Comparison of ENCODE assay signal across 8 cellular contexts in genomic region chr10:32139223-32140073, GRCh38.
A peak's percentile ranks its signal among the peaks of the same experiment; 100 is the strongest.
DNase-seq lines count a peak whose midpoint lies in the region; ATAC-seq and TF ChIP-seq lines count a peak whose summit lies in the region.

No MANE protein-coding gene starts in this region.

- H3K27me3 Mint-ChIP-seq in naive thymus-derived CD4-positive, alpha-beta T cell = no peaks in the 10 kb centered on the region

- peak overlapping the region; percentile 13 for H3K9ac ChIP-seq in fibroblast of lung (ENCODE audit: insufficient read depth, low read length)

- peak overlapping the region in 1 of 10 donors; percentile 36 for H3K4me3 Mint-ChIP-seq in naive thymus-derived CD4-positive, alpha-beta T cell

- no peaks in the 10 kb centered on the region for H3K9me3 ChIP-seq in fibroblast of lung (ENCODE audit: control insufficient read depth, insufficient read depth, low read depth, low read length)
- no peaks in the 10 kb centered on the region for H3K9me3 ChIP-seq in naive thymus-derived CD4-positive, alpha-beta T cell (ENCODE audit: control insufficient read depth in 2 of 3, low read length in 3 of 3)

- H3K9me3 Mint-ChIP-seq in naive thymus-derived CD4-positive, alpha-beta T cell = no peaks in the 10 kb centered on the region

- no peaks in the 10 kb centered on the region for H3K36me3 Mint-ChIP-seq in naive thymus-derived CD4-positive, alpha-beta T cell

- POLR2A ChIA-PET in naive thymus-derived CD4-positive, alpha-beta T cell (lab: Charles Lee) = no interaction called here

- peak overlapping the region; percentile 61 for H2AFZ ChIP-seq in fibroblast of lung (ENCODE audit: low read length)

- H3K4me1 ChIP-seq in fibroblast of lung (ENCODE audit: control insufficient read depth, extremely low read depth, insufficient read depth, low read length) = peaks cover 6% of the 10 kb centered on the region
- no peaks in the 10 kb centered on the region for H3K4me1 ChIP-seq in naive thymus-derived CD4-positive, alpha-beta T cell (ENCODE audit: control insufficient read depth in 2 of 2, insufficient read depth in 2 of 2, low read length in 2 of 2)

- H3K36me3 ChIP-seq in fibroblast of lung (ENCODE audit: control insufficient read depth, insufficient read depth, low read length) = no peaks in the 10 kb centered on the region
- H3K36me3 ChIP-seq in naive thymus-derived CD4-positive, alpha-beta T cell (ENCODE audit: control insufficient read depth in 2 of 3, insufficient read depth in 3 of 3, low read length in 3 of 3) = no peaks in the 10 kb centered on the region

- ATAC-seq in SK-N-SH treated with all-trans-retinoic acid at 6 μM for 48 hours (peak; percentile 99), HG03108 (IDR thresholded peaks at IDR 0.05; ENCODE audit: unreplicated experiment) (no peak)
- peak; percentile 88 for ATAC-seq in naive thymus-derived CD4-positive, alpha-beta T cell

- peak; percentile 99 for DNase-seq in A172 (ENCODE audit: low spot score)
- DNase-seq in HCEC 1CT = peak; percentile 97
- peak; percentile 96 for DNase-seq in fibroblast of lung (ENCODE audit: low read depth in 2 of 2)
- peak in 1 of 9 donors; percentile 29 for DNase-seq in naive thymus-derived CD4-positive, alpha-beta T cell
- no peak for DNase-seq in stimulated activated naive CD4-positive, alpha-beta T cell (lab: John Stamatoyannopoulos, UW)
- no peak for DNase-seq in NCI-H2227 (lab: John Stamatoyannopoulos, UW; ENCODE audit: unreplicated experiment)

- intact Hi-C loops in naive thymus-derived CD4-positive, alpha-beta T cell (cut with micrococcal nuclease) = no loop called here

- no peak for TF ChIP-seq CTCF in fibroblast of lung (conservative IDR thresholded peaks at IDR 0.05 in 1 of 2, IDR thresholded peaks at IDR 0.05 in 1 of 2; ENCODE audit: low read depth in 1 of 2, low read length in 2 of 2)

- H3K4me2 ChIP-seq in fibroblast of lung (ENCODE audit: extremely low read depth, insufficient read depth, low read length) = peak overlapping the region; percentile 56

- peak overlapping the region; percentile 88 for H3K27ac ChIP-seq in fibroblast of lung (ENCODE audit: insufficient read depth, low read length)
- no peak overlapping the region for H3K27ac ChIP-seq in naive thymus-derived CD4-positive, alpha-beta T cell (ENCODE audit: low read depth, low read length)

- no peaks in the 10 kb centered on the region for H3K27me3 ChIP-seq in fibroblast of lung (ENCODE audit: control insufficient read depth, insufficient read depth, low read length)
- H3K27me3 ChIP-seq in naive thymus-derived CD4-positive, alpha-beta T cell (ENCODE audit: control insufficient read depth in 2 of 2, insufficient read depth in 2 of 2, low read length in 2 of 2) = no peaks in the 10 kb centered on the region

- CTCF ChIA-PET in naive thymus-derived CD4-positive, alpha-beta T cell (lab: Charles Lee) = no interaction called here

- no peak overlapping the region for H3K4me3 ChIP-seq in fibroblast of lung (replicated peaks in 1 of 4; ENCODE audit: control extremely low read depth in 1 of 4, insufficient read depth in 1 of 4, low read depth in 3 of 4, low read length in 4 of 4)
- H3K4me3 ChIP-seq in naive thymus-derived CD4-positive, alpha-beta T cell (ENCODE audit: low read length) = no peak overlapping the region

- H3K27ac Mint-ChIP-seq in naive thymus-derived CD4-positive, alpha-beta T cell = no peak overlapping the region

- no peaks in the 10 kb centered on the region for H3K79me2 ChIP-seq in fibroblast of lung (ENCODE audit: control insufficient read depth, insufficient read depth, low read length)

- no peaks in the 10 kb centered on the region for H4K20me1 ChIP-seq in fibroblast of lung (ENCODE audit: control insufficient read depth, extremely low read depth, insufficient read depth, low read length)

- H3K4me1 Mint-ChIP-seq in naive thymus-derived CD4-positive, alpha-beta T cell = peaks cover 0 to 6% (median 0%) of the 10 kb centered on the region in 7 donors

TF ChIP-seq in SK-N-SH treated with all-trans-retinoic acid at 6 μM for 48 hours, 23 proteins besides CTCF, POLR2A, EP300 and RAD21:
- TF ChIP-seq SNAI2 (CRISPR knock-in tag; IDR thresholded peaks at IDR 0.05) = no peak
- TF ChIP-seq PPARA (CRISPR knock-in tag; IDR thresholded peaks at IDR 0.05; ENCODE audit: borderline replicate concordance) = no peak
- TF ChIP-seq ZNF565 (CRISPR knock-in tag; conservative IDR thresholded peaks at IDR 0.05; ENCODE audit: low read depth) = no peak
- no peak for TF ChIP-seq POU6F1 (CRISPR knock-in tag; IDR thresholded peaks at IDR 0.05; ENCODE audit: borderline replicate concordance, low read depth)
- TF ChIP-seq OSR1 (CRISPR knock-in tag; IDR thresholded peaks at IDR 0.05) = no peak
- TF ChIP-seq BACH2 (CRISPR knock-in tag; IDR thresholded peaks at IDR 0.05; ENCODE audit: borderline replicate concordance) = no peak
- TF ChIP-seq ZNF70 (CRISPR knock-in tag; IDR thresholded peaks at IDR 0.05) = no peak
- no peak for TF ChIP-seq ARNTL (CRISPR knock-in tag; IDR thresholded peaks at IDR 0.05; ENCODE audit: borderline replicate concordance, low read depth)
- TF ChIP-seq ZFP30 (CRISPR knock-in tag; IDR thresholded peaks at IDR 0.05) = no peak
- TF ChIP-seq CREB5 (CRISPR knock-in tag; IDR thresholded peaks at IDR 0.05; ENCODE audit: low read depth) = no peak
- 0 out of 2 replicates have a peak, but pooled peaks have one; percentile 24 for TF ChIP-seq ISL1 (CRISPR knock-in tag; IDR thresholded peaks at IDR 0.05)
- TF ChIP-seq, protein P1, sequence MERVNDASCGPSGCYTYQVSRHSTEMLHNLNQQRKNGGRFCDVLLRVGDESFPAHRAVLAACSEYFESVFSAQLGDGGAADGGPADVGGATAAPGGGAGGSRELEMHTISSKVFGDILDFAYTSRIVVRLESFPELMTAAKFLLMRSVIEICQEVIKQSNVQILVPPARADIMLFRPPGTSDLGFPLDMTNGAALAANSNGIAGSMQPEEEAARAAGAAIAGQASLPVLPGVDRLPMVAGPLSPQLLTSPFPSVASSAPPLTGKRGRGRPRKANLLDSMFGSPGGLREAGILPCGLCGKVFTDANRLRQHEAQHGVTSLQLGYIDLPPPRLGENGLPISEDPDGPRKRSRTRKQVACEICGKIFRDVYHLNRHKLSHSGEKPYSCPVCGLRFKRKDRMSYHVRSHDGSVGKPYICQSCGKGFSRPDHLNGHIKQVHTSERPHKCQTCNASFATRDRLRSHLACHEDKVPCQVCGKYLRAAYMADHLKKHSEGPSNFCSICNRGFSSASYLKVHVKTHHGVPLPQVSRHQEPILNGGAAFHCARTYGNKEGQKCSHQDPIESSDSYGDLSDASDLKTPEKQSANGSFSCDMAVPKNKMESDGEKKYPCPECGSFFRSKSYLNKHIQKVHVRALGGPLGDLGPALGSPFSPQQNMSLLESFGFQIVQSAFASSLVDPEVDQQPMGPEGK (CRISPR knock-in tag; IDR thresholded peaks at IDR 0.05; ENCODE audit: borderline replicate concordance) = peak; percentile 37; the same call in 1 of the 2 replicates
- TF ChIP-seq ZFP3 (CRISPR knock-in tag; IDR thresholded peaks at IDR 0.05) = 0 out of 2 replicates have a peak, but pooled peaks have one; percentile 45
- no peak for TF ChIP-seq TCF4 (CRISPR knock-in tag; IDR thresholded peaks at IDR 0.05; ENCODE audit: borderline replicate concordance)

Comparison
In these comparisons a context has a peak if more than half of its experiments do, and no peak if none do; other contexts are left out.
1. DNase-seq: peak in A172 (single experiment), HCEC 1CT (single experiment) and fibroblast of lung (2 of 2); none in stimulated activated naive CD4-positive, alpha-beta T cell (0 of 6) and NCI-H2227 (single experiment).